Comparison of ENCODE assay signal across 6 cellular contexts in genomic region chr10:86076497-86076896, GRCh38.
DNase-seq lines count a peak whose midpoint lies in the region; ATAC-seq, FAIRE-seq and TF ChIP-seq lines count a peak whose summit lies in the region.
"Not testable (repeated sequence)": the region's sequence is repeated elsewhere in the genome, so short reads cannot be mapped to it uniquely, and the experiment has no call there.

No MANE protein-coding gene starts in this region.

- WGBS in K562 (ENCODE audit: insufficient coverage, low coverage, missing lambda C conversion rate) = 38% methylated on average over 4 of the region's 4 CpGs
- WGBS in endodermal cell (ENCODE audit: insufficient coverage in 1 of 2, insufficient read length in 1 of 2), 2 experiments = 86 to 96% methylated on average over 2 to 4 of the region's 4 CpGs
- 83 to 93% (median 90%) methylated on average over 4 of the region's 4 CpGs for WGBS in spleen, 5 donors

- H3K4me3 ChIP-seq in K562; endodermal cell (ENCODE audit: low read length); spleen; vagina: not testable (repeated sequence)

- not testable (repeated sequence) for H3K9me3 Mint-ChIP-seq in WTC11, endodermal cell

- not testable (repeated sequence) for TF ChIP-seq EP300 in K562 (IDR thresholded peaks at IDR 0.05; ENCODE audit: low read length)

- FAIRE-seq in GM12891 (lab: Jason Lieb, UNC) (peak; percentile 82), K562 (lab: Jason Lieb, UNC) (peak; percentile 75)

- not testable (repeated sequence) for H3K9ac ChIP-seq in K562 (ENCODE audit: insufficient read depth in 1 of 2, low read depth in 2 of 2, low read length in 2 of 2); endodermal cell (ENCODE audit: extremely low read depth, low read length, poor library complexity, severe bottlenecking)

- not testable (repeated sequence) for H3K79me2 ChIP-seq in K562 (ENCODE audit: control insufficient read depth, insufficient read depth, low read length)

- H3K27me3 Mint-ChIP-seq in WTC11 (ENCODE audit: low read depth); endodermal cell (ENCODE audit: insufficient read depth): not testable (repeated sequence)

- H3K36me3 Mint-ChIP-seq in WTC11; endodermal cell (ENCODE audit: low read depth): not testable (repeated sequence)

- H3K4me2 ChIP-seq in K562 (ENCODE audit: insufficient read depth, low read length) = not testable (repeated sequence)

- H3K9me3 ChIP-seq in K562 (replicated peaks; ENCODE audit: control insufficient read depth, insufficient read depth, low read depth, low read length); endodermal cell (ENCODE audit: control insufficient read depth, low read length); spleen; vagina: not testable (repeated sequence)

- not testable (repeated sequence) for TF ChIP-seq CTCF in WTC11 (IDR thresholded peaks at IDR 0.05); K562 (IDR thresholded peaks at IDR 0.05 in 2 of 3, conservative IDR thresholded peaks at IDR 0.05 in 1 of 3; ENCODE audit: insufficient read depth in 2 of 3, low read depth in 1 of 3, low read length in 3 of 3); endodermal cell (conservative IDR thresholded peaks at IDR 0.05); spleen (IDR thresholded peaks at IDR 0.05 in 8 of 11, conservative IDR thresholded peaks at IDR 0.05 in 3 of 11); vagina (IDR thresholded peaks at IDR 0.05)

- not testable (repeated sequence) for H3K27me3 ChIP-seq in K562 (ENCODE audit: control insufficient read depth in 2 of 2, insufficient read depth in 2 of 2, low read length in 2 of 2); endodermal cell (ENCODE audit: control insufficient read depth, insufficient read depth, low read length, poor library complexity, severe bottlenecking); vagina
- H3K27me3 ChIP-seq in spleen (replicated peaks in 1 of 7) = peaks cover 0 to 25% (median 0%) of the 10 kb centered on the region in 7 donors

- H3K36me3 ChIP-seq in K562 (ENCODE audit: control insufficient read depth, insufficient read depth, low read length); endodermal cell (ENCODE audit: control insufficient read depth, insufficient read depth, low read length); spleen; vagina: not testable (repeated sequence)

- peaks cover 14 to 16% of the 10 kb centered on the region in 2 experiments for H3K4me1 ChIP-seq in K562 (replicated peaks in 1 of 2; ENCODE audit: control insufficient read depth in 2 of 2, insufficient read depth in 2 of 2, low read length in 2 of 2)
- H3K4me1 ChIP-seq in endodermal cell (ENCODE audit: control insufficient read depth, insufficient read depth, low read length); spleen; vagina: not testable (repeated sequence)

- not testable (repeated sequence) for ATAC-seq in WTC11, K562

- not testable (repeated sequence) for TF ChIP-seq POLR2A in GM12891 (IDR thresholded peaks at IDR 0.05; ENCODE audit: low read depth, low read length); K562 (conservative IDR thresholded peaks at IDR 0.05); spleen (IDR thresholded peaks at IDR 0.05); vagina (IDR thresholded peaks at IDR 0.05)

- peaks cover 10% of the 10 kb centered on the region; the same call in 1 of the 2 replicates for H4K20me1 ChIP-seq in K562 (replicated peaks; ENCODE audit: control insufficient read depth, insufficient read depth, low read length)

- H3K4me3 Mint-ChIP-seq in WTC11, endodermal cell: not testable (repeated sequence)

- in situ Hi-C loops in K562 (cut with MboI) = not testable (repeated sequence)

- DNase-seq in GM12891 (ENCODE audit: insufficient read length, low spot score); WTC11 (ENCODE audit: low spot score); K562 (ENCODE audit: extremely low read depth in 1 of 4, low spot score in 3 of 4): not testable (repeated sequence)
- peak; percentile 14 for DNase-seq in endodermal cell
- peak; percentile 13 for DNase-seq in spleen
- DNase-seq in vagina (ENCODE audit: extremely low spot score in 2 of 2) = peak; percentile 31 to 47

- CTCF ChIA-PET in WTC11 (lab: Charles Lee) = not testable (repeated sequence)
- CTCF ChIA-PET in K562 (lab: Yijun Ruan, JAX; ENCODE audit: low intra/inter-chr PET ratio) = interaction anchor here (0.8 kb wide), 1 partner anchor 65 kb away, joined by 3 read pairs; no protein-coding TSS in a partner anchor

- BruUV-seq in K562 (replicated peaks; lab: Mats Ljungman, UMichigan) = not testable (repeated sequence)

- not testable (repeated sequence) for TF ChIP-seq RAD21 in K562 (CRISPR knock-in tag; conservative IDR thresholded peaks at IDR 0.05 in 1 of 2, IDR thresholded peaks at IDR 0.05 in 1 of 2)

- intact Hi-C loops in K562 (cut with micrococcal nuclease); spleen (cut with DNase I; ENCODE audit: low total_unique reads); vagina (cut with DNase I): not testable (repeated sequence)

- H3K27ac Mint-ChIP-seq in WTC11, endodermal cell: not testable (repeated sequence)

- POLR2A ChIA-PET in WTC11 (lab: Charles Lee); K562 (lab: Yijun Ruan, JAX): not testable (repeated sequence)

- H3K4me1 Mint-ChIP-seq in WTC11 = peaks cover 14% of the 10 kb centered on the region
- peaks cover 11% of the 10 kb centered on the region for H3K4me1 Mint-ChIP-seq in endodermal cell

- not testable (repeated sequence) for H3K9me1 ChIP-seq in K562 (ENCODE audit: control insufficient read depth, insufficient read depth, low read length)

- H3K27ac ChIP-seq in K562 (ENCODE audit: extremely low read depth, low read depth, low read length); endodermal cell (ENCODE audit: low read depth, low read length); spleen; vagina: not testable (repeated sequence)

- not testable (repeated sequence) for H2AFZ ChIP-seq in K562 (ENCODE audit: low read depth, low read length)

TF ChIP-seq in WTC11, 78 proteins besides CTCF, POLR2A, EP300 and RAD21:
- TF ChIP-seq GTF2I (CRISPR knock-in tag; conservative IDR thresholded peaks at IDR 0.05) = peak; percentile 34; the same call in 1 of the 2 replicates

TF ChIP-seq in K562, 482 proteins besides CTCF, POLR2A, EP300 and RAD21:
- TF ChIP-seq RBM25 (IDR thresholded peaks at IDR 0.05; ENCODE audit: low read depth, low read length, severe bottlenecking) (peak; percentile 89), FOXM1 (IDR thresholded peaks at IDR 0.05; ENCODE audit: low read depth) (peak; percentile 85), ZNF134 (CRISPR knock-in tag; conservative IDR thresholded peaks at IDR 0.05) (peak; percentile 100)
- TF ChIP-seq FOXM1 (CRISPR knock-in tag; IDR thresholded peaks at IDR 0.05; ENCODE audit: low read depth) = not testable (repeated sequence)
